ENCODE assay signal across 1 cellular context in the genomic region with DNA sequence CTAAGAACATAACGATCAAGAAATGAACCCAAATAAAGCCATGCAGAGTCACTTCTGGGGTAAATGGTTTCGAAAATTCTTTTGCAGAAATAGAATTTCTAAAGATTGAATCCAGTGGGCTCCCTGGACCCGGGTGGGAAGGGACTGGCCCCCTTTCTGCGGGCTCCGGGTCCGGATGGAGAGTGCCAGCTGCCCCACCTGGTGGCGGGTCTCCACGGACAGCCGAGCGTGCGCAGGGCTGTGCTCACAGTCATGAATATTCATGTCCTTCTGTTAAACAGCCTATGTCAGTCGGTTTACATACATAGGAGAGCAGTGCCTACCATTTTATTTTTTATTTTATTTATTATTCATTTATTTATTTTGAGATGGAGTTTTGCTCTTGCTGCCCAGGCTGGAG.
A peak's percentile ranks its signal among the peaks of the same experiment; 100 is the strongest.
TF ChIP-seq lines count a peak whose summit lies in the region.

No MANE protein-coding gene starts in this region.

TF ChIP-seq in K562, 482 proteins besides CTCF, POLR2A, EP300 and RAD21 (continues in another document):
- TF ChIP-seq ZNF57 (CRISPR knock-in tag; IDR thresholded peaks at IDR 0.05) = no peak
- TF ChIP-seq ZNF75A (CRISPR knock-in tag; IDR thresholded peaks at IDR 0.05) = no peak
- TF ChIP-seq CC2D1A (IDR thresholded peaks at IDR 0.05) = no peak
- TF ChIP-seq TRIM24 (IDR thresholded peaks at IDR 0.05) = no peak
- no peak for TF ChIP-seq TAL1 (IDR thresholded peaks at IDR 0.05)
- no peak for TF ChIP-seq TGIF2 (CRISPR knock-in tag; IDR thresholded peaks at IDR 0.05)
- no peak for TF ChIP-seq FOXM1 (IDR thresholded peaks at IDR 0.05; ENCODE audit: low read depth)
- no peak for TF ChIP-seq FOXM1 (CRISPR knock-in tag; IDR thresholded peaks at IDR 0.05; ENCODE audit: low read depth)
- TF ChIP-seq ZNF140 (CRISPR knock-in tag; IDR thresholded peaks at IDR 0.05) = no peak
- TF ChIP-seq PCBP2 (IDR thresholded peaks at IDR 0.05; ENCODE audit: low read depth, low read length, poor library complexity, severe bottlenecking) = no peak
- TF ChIP-seq, protein P1, sequence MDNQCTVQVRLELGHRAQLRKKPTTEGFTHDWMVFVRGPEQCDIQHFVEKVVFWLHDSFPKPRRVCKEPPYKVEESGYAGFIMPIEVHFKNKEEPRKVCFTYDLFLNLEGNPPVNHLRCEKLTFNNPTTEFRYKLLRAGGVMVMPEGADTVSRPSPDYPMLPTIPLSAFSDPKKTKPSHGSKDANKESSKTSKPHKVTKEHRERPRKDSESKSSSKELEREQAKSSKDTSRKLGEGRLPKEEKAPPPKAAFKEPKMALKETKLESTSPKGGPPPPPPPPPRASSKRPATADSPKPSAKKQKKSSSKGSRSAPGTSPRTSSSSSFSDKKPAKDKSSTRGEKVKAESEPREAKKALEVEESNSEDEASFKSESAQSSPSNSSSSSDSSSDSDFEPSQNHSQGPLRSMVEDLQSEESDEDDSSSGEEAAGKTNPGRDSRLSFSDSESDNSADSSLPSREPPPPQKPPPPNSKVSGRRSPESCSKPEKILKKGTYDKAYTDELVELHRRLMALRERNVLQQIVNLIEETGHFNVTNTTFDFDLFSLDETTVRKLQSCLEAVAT (IDR thresholded peaks at IDR 0.05) = no peak
- TF ChIP-seq, protein P2, sequence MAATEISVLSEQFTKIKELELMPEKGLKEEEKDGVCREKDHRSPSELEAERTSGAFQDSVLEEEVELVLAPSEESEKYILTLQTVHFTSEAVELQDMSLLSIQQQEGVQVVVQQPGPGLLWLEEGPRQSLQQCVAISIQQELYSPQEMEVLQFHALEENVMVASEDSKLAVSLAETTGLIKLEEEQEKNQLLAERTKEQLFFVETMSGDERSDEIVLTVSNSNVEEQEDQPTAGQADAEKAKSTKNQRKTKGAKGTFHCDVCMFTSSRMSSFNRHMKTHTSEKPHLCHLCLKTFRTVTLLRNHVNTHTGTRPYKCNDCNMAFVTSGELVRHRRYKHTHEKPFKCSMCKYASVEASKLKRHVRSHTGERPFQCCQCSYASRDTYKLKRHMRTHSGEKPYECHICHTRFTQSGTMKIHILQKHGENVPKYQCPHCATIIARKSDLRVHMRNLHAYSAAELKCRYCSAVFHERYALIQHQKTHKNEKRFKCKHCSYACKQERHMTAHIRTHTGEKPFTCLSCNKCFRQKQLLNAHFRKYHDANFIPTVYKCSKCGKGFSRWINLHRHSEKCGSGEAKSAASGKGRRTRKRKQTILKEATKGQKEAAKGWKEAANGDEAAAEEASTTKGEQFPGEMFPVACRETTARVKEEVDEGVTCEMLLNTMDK (IDR thresholded peaks at IDR 0.05; ENCODE audit: borderline replicate concordance, insufficient read depth, low read depth, low read length, poor library complexity, severe bottlenecking) = peak; percentile 13
- TF ChIP-seq ZBTB7A (IDR thresholded peaks at IDR 0.05; ENCODE audit: borderline replicate concordance, control insufficient read depth, low read depth, low read length) = peak; percentile 42; the same call in 1 of the 2 replicates
- TF ChIP-seq ZNF668 (CRISPR knock-in tag; IDR thresholded peaks at IDR 0.05) = no peak
- TF ChIP-seq, protein P3, sequence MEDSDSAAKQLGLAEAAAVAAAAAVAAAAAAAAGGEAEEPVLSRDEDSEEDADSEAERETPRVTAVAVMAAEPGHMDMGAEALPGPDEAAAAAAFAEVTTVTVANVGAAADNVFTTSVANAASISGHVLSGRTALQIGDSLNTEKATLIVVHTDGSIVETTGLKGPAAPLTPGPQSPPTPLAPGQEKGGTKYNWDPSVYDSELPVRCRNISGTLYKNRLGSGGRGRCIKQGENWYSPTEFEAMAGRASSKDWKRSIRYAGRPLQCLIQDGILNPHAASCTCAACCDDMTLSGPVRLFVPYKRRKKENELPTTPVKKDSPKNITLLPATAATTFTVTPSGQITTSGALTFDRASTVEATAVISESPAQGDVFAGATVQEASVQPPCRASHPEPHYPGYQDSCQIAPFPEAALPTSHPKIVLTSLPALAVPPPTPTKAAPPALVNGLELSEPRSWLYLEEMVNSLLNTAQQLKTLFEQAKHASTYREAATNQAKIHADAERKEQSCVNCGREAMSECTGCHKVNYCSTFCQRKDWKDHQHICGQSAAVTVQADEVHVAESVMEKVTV (CRISPR knock-in tag; IDR thresholded peaks at IDR 0.05) = peak; percentile 29; the same call in 1 of the 2 replicates
- TF ChIP-seq ATF7 (IDR thresholded peaks at IDR 0.05) = peak; percentile 23; the same call in 1 of the 2 replicates
- TF ChIP-seq, protein P4, sequence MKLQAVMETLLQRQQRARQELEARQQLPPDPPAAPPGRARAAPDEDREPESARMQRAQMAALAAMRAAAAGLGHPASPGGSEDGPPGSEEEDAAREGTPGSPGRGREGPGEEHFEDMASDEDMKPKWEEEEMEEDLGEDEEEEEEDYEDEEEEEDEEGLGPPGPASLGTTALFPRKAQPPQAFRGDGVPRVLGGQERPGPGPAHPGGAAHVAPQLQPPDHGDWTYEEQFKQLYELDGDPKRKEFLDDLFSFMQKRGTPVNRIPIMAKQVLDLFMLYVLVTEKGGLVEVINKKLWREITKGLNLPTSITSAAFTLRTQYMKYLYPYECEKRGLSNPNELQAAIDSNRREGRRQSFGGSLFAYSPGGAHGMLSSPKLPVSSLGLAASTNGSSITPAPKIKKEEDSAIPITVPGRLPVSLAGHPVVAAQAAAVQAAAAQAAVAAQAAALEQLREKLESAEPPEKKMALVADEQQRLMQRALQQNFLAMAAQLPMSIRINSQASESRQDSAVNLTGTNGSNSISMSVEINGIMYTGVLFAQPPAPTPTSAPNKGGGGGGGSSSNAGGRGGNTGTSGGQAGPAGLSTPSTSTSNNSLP (IDR thresholded peaks at IDR 0.05; ENCODE audit: borderline replicate concordance, low read depth, low read length) = no peak
- TF ChIP-seq, protein P5, sequence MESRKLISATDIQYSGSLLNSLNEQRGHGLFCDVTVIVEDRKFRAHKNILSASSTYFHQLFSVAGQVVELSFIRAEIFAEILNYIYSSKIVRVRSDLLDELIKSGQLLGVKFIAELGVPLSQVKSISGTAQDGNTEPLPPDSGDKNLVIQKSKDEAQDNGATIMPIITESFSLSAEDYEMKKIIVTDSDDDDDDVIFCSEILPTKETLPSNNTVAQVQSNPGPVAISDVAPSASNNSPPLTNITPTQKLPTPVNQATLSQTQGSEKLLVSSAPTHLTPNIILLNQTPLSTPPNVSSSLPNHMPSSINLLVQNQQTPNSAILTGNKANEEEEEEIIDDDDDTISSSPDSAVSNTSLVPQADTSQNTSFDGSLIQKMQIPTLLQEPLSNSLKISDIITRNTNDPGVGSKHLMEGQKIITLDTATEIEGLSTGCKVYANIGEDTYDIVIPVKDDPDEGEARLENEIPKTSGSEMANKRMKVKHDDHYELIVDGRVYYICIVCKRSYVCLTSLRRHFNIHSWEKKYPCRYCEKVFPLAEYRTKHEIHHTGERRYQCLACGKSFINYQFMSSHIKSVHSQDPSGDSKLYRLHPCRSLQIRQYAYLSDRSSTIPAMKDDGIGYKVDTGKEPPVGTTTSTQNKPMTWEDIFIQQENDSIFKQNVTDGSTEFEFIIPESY (CRISPR knock-in tag; IDR thresholded peaks at IDR 0.05) = peak; percentile 74; the same call in 1 of the 2 replicates
- no peak for TF ChIP-seq ZNF121 (CRISPR knock-in tag; conservative IDR thresholded peaks at IDR 0.05)
- TF ChIP-seq, protein P6, sequence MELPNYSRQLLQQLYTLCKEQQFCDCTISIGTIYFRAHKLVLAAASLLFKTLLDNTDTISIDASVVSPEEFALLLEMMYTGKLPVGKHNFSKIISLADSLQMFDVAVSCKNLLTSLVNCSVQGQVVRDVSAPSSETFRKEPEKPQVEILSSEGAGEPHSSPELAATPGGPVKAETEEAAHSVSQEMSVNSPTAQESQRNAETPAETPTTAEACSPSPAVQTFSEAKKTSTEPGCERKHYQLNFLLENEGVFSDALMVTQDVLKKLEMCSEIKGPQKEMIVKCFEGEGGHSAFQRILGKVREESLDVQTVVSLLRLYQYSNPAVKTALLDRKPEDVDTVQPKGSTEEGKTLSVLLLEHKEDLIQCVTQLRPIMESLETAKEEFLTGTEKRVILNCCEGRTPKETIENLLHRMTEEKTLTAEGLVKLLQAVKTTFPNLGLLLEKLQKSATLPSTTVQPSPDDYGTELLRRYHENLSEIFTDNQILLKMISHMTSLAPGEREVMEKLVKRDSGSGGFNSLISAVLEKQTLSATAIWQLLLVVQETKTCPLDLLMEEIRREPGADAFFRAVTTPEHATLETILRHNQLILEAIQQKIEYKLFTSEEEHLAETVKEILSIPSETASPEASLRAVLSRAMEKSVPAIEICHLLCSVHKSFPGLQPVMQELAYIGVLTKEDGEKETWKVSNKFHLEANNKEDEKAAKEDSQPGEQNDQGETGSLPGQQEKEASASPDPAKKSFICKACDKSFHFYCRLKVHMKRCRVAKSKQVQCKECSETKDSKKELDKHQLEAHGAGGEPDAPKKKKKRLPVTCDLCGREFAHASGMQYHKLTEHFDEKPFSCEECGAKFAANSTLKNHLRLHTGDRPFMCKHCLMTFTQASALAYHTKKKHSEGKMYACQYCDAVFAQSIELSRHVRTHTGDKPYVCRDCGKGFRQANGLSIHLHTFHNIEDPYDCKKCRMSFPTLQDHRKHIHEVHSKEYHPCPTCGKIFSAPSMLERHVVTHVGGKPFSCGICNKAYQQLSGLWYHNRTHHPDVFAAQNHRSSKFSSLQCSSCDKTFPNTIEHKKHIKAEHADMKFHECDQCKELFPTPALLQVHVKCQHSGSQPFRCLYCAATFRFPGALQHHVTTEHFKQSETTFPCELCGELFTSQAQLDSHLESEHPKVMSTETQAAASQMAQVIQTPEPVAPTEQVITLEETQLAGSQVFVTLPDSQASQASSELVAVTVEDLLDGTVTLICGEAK (IDR thresholded peaks at IDR 0.05) = no peak
- TF ChIP-seq, protein P6 (CRISPR knock-in tag; IDR thresholded peaks at IDR 0.05) = no peak
- TF ChIP-seq, protein P7, sequence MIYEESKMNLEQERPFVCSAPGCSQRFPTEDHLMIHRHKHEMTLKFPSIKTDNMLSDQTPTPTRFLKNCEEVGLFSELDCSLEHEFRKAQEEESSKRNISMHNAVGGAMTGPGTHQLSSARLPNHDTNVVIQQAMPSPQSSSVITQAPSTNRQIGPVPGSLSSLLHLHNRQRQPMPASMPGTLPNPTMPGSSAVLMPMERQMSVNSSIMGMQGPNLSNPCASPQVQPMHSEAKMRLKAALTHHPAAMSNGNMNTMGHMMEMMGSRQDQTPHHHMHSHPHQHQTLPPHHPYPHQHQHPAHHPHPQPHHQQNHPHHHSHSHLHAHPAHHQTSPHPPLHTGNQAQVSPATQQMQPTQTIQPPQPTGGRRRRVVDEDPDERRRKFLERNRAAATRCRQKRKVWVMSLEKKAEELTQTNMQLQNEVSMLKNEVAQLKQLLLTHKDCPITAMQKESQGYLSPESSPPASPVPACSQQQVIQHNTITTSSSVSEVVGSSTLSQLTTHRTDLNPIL (CRISPR knock-in tag; IDR thresholded peaks at IDR 0.05) = no peak
- TF ChIP-seq, protein P8, sequence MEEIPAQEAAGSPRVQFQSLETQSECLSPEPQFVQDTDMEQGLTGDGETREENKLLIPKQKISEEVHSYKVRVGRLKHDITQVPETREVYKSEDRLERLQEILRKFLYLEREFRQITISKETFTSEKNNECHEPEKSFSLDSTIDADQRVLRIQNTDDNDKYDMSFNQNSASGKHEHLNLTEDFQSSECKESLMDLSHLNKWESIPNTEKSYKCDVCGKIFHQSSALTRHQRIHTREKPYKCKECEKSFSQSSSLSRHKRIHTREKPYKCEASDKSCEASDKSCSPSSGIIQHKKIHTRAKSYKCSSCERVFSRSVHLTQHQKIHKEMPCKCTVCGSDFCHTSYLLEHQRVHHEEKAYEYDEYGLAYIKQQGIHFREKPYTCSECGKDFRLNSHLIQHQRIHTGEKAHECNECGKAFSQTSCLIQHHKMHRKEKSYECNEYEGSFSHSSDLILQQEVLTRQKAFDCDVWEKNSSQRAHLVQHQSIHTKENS (CRISPR knock-in tag; IDR thresholded peaks at IDR 0.05) = no peak
- TF ChIP-seq HNRNPH1 (optimal IDR thresholded peaks at IDR 0.05; ENCODE audit: low read depth, low read length) = no peak
- no peak for TF ChIP-seq FOS (IDR thresholded peaks at IDR 0.05; ENCODE audit: extremely low read depth, insufficient read length)
- no peak for TF ChIP-seq RUNX1 (IDR thresholded peaks at IDR 0.05; ENCODE audit: low read depth)
- TF ChIP-seq BRD9 (IDR thresholded peaks at IDR 0.05; ENCODE audit: low read depth, partially characterized antibody) = peak; percentile 49
- TF ChIP-seq, protein P9, sequence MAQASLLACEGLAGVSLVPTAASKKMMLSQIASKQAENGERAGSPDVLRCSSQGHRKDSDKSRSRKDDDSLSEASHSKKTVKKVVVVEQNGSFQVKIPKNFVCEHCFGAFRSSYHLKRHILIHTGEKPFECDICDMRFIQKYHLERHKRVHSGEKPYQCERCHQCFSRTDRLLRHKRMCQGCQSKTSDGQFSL (CRISPR knock-in tag; IDR thresholded peaks at IDR 0.05) = no peak
- TF ChIP-seq, protein P9 (tag; IDR thresholded peaks at IDR 0.05) = no peak
- TF ChIP-seq SNRNP70 (optimal IDR thresholded peaks at IDR 0.05; ENCODE audit: low read depth, low read length) = no peak
- peak; percentile 33 for TF ChIP-seq MEIS2 (IDR thresholded peaks at IDR 0.05; ENCODE audit: partially characterized antibody)
- TF ChIP-seq TRIM28 (IDR thresholded peaks at IDR 0.05) = no peak
- no peak for TF ChIP-seq GABPA (tag; conservative IDR thresholded peaks at IDR 0.05; ENCODE audit: low read depth)
- no peak for TF ChIP-seq RHOXF2B (CRISPR knock-in tag; conservative IDR thresholded peaks at IDR 0.05)
